In genomic region chr10:133400624-133401424, GRCh38 we compare ENCODE assay signal across 9 cellular contexts. TPM values are rescaled to one million over a fixed set of nuclear protein-coding genes. Genes with fewer than 3 reads are reported as not detected.
A peak's percentile ranks its signal among the peaks of the same experiment; 100 is the strongest.
DNase-seq lines count a peak whose midpoint lies in the region; ATAC-seq, FAIRE-seq and TF ChIP-seq lines count a peak whose summit lies in the region.
"Had no signal": no experiment of that assay in that cellular context is flagged by ENCODE, and none has a peak within 500 bp of the region (broad histone marks: within the 10 kb centered on the region; RNA-seq: fewer than 3 reads in every experiment).

No MANE protein-coding gene starts in this region.

- peaks cover 40 to 46% of the 10 kb centered on the region in 2 donors for H3K4me1 Mint-ChIP-seq in immature natural killer cell

- no peak overlapping the region for H3K27ac ChIP-seq in gastroesophageal sphincter
- H3K27ac ChIP-seq: prostate gland had no signal

- TF ChIP-seq EP300 in gastroesophageal sphincter (IDR thresholded peaks at IDR 0.05): no peak

- no peak overlapping the region for H3K4me3 ChIP-seq in gastroesophageal sphincter
- H3K4me3 ChIP-seq: prostate gland had no signal

- TF ChIP-seq POLR2A in GM12891 (IDR thresholded peaks at IDR 0.05; ENCODE audit: low read depth, low read length) (no peak), gastroesophageal sphincter (IDR thresholded peaks at IDR 0.05) (no peak)

- no peak for TF ChIP-seq CTCF in gastroesophageal sphincter (IDR thresholded peaks at IDR 0.05)

- H3K4me3 Mint-ChIP-seq in immature natural killer cell: peak overlapping the region; percentile 69 to 82 (median 76)

- WGBS in gastroesophageal sphincter (ENCODE audit: low coverage in 1 of 2), 2 donors: 82 to 84% methylated on average over 4 to 7 of the region's 10 CpGs

- H3K4me1 ChIP-seq in gastroesophageal sphincter: peaks cover 0 to 5% (median 0%) of the 10 kb centered on the region in 3 donors
- H3K4me1 ChIP-seq: prostate gland had no signal

- peak; percentile 81 for FAIRE-seq in GM12891 (lab: Jason Lieb, UNC)

- peaks cover 7 to 39% (median 25%) of the 10 kb centered on the region in 3 donors for H3K36me3 Mint-ChIP-seq in immature natural killer cell

- no peaks in the 10 kb centered on the region for H3K9me3 Mint-ChIP-seq in immature natural killer cell

- peak overlapping the region; percentile 66 to 92 (median 89) for H3K27ac Mint-ChIP-seq in immature natural killer cell

- ATAC-seq in GM21367 (IDR thresholded peaks at IDR 0.05; ENCODE audit: unreplicated experiment): peak; percentile 77
- ATAC-seq in HG03354 (IDR thresholded peaks at IDR 0.05; ENCODE audit: poor library complexity, severe bottlenecking, unreplicated experiment): peak; percentile 77
- no peak for ATAC-seq in gastroesophageal sphincter

- H3K9me3 ChIP-seq in gastroesophageal sphincter: no peaks in the 10 kb centered on the region
- H3K9me3 ChIP-seq: prostate gland had no signal

- DNase-seq in GM12891 (ENCODE audit: insufficient read length, low spot score) (no peak), immature natural killer cell (peak; percentile 27 to 37 (median 33)), NCI-H187 treated with DMSO at 0.1 percent for 48 hours (lab: John Stamatoyannopoulos, UW) (no peak), pons (ENCODE audit: low spot score) (no peak), mucosa of gallbladder (ENCODE audit: low spot score) (no peak)

- no peaks in the 10 kb centered on the region for H3K27me3 ChIP-seq in gastroesophageal sphincter

- H3K27me3 Mint-ChIP-seq in immature natural killer cell (ENCODE audit: low read depth in 3 of 3): peaks cover 0 to 3% (median 2%) of the 10 kb centered on the region in 3 donors

- peaks cover 0 to 97% of the 10 kb centered on the region in 2 donors for H3K36me3 ChIP-seq in gastroesophageal sphincter

TF ChIP-seq in GM12891, 5 proteins besides CTCF, POLR2A, EP300 and RAD21:
- TF ChIP-seq PAX5 (IDR thresholded peaks at IDR 0.05; ENCODE audit: insufficient read depth, low read length, severe bottlenecking) (no peak), POU2F2 (IDR thresholded peaks at IDR 0.05; ENCODE audit: low read depth, low read length) (0 out of 2 replicates have a peak, but pooled peaks have one; percentile 58)

RNA-seq across cellular contexts. Expression of gene MTG1, which starts 6.9 kb away (rescaled TPM):
- polyA plus RNA-seq in GM12891 (2012; ENCODE audit: low read depth, missing spikeins): 24.2 TPM
- polyA plus RNA-seq in immature natural killer cell: 10 to 100 TPM; 45.5 to 60.3 (median 58.3) TPM
- 10 to 100 TPM; 13.2 to 25.9 (median 18.4) TPM for total RNA-seq in gastroesophageal sphincter
- 50.6 TPM for total RNA-seq in mucosa of gallbladder

RNA-seq across cellular contexts. Expression of gene PAOX, which starts 21.8 kb away (rescaled TPM):
- polyA plus RNA-seq in GM12891 (2012; ENCODE audit: low read depth, missing spikeins): 5.3 TPM
- polyA plus RNA-seq in immature natural killer cell: 10 to 100 TPM; 10.5 to 13.0 (median 11.0) TPM
- total RNA-seq in gastroesophageal sphincter (10 to 100 TPM in 2 of 4 donors, 1 to 10 TPM in 2; 7.1 to 14.5 (median 9.6) TPM), mucosa of gallbladder (9.4 TPM)

RNA-seq across cellular contexts. Expression of gene SPRN, which starts 23.6 kb away (rescaled TPM):
- polyA plus RNA-seq in GM12891 (2012; ENCODE audit: low read depth, missing spikeins): 0.49 TPM
- under 1 TPM in 2 of 3 donors, not detected in 1; 0.30 to 0.37 TPM for polyA plus RNA-seq in immature natural killer cell
- under 1 TPM in 2 of 4 donors, not detected in 2; 0.12 to 0.35 TPM for total RNA-seq in gastroesophageal sphincter
- total RNA-seq in mucosa of gallbladder: not detected

RNA-seq across cellular contexts. Expression of gene ECHS1, which starts 27.7 kb away (rescaled TPM):
- polyA plus RNA-seq in GM12891 (2012; ENCODE audit: low read depth, missing spikeins): 71.8 TPM
- 100 to 1,000 TPM in 2 of 3 donors, 10 to 100 TPM in 1; 91.2 to 134 (median 118) TPM for polyA plus RNA-seq in immature natural killer cell
- total RNA-seq in gastroesophageal sphincter: 10 to 100 TPM; 67.7 to 81.8 (median 72.4) TPM
- 122 TPM for total RNA-seq in mucosa of gallbladder

RNA-seq across cellular contexts. Expression of gene FUOM, which starts 43.0 kb away (rescaled TPM):
- 15.4 TPM for polyA plus RNA-seq in GM12891 (2012; ENCODE audit: low read depth, missing spikeins)
- polyA plus RNA-seq in immature natural killer cell: 10 to 100 TPM; 12.3 to 28.7 (median 17.5) TPM
- total RNA-seq in gastroesophageal sphincter (10 to 100 TPM in 2 of 4 donors, 1 to 10 TPM in 2; 5.4 to 15.7 (median 10.8) TPM), mucosa of gallbladder (13.0 TPM)

Comparison
In these comparisons a context has a peak if more than half of its experiments do, and no peak if none do; other contexts are left out.
1. DNase-seq: peak in immature natural killer cell (3 of 3); none in GM12891 (single experiment), NCI-H187 treated with DMSO at 0.1 percent for 48 hours (single experiment), pons (single experiment) and mucosa of gallbladder (single experiment).